In genomic region chr7:515628-516027, GRCh38 we compare ENCODE assay signal across 1 cellular context.
TF ChIP-seq lines count a peak whose summit lies in the region.

No MANE protein-coding gene starts in this region.

TF ChIP-seq in GM23338, 12 proteins besides CTCF, POLR2A, EP300 and RAD21:
- TF ChIP-seq, protein P1, sequence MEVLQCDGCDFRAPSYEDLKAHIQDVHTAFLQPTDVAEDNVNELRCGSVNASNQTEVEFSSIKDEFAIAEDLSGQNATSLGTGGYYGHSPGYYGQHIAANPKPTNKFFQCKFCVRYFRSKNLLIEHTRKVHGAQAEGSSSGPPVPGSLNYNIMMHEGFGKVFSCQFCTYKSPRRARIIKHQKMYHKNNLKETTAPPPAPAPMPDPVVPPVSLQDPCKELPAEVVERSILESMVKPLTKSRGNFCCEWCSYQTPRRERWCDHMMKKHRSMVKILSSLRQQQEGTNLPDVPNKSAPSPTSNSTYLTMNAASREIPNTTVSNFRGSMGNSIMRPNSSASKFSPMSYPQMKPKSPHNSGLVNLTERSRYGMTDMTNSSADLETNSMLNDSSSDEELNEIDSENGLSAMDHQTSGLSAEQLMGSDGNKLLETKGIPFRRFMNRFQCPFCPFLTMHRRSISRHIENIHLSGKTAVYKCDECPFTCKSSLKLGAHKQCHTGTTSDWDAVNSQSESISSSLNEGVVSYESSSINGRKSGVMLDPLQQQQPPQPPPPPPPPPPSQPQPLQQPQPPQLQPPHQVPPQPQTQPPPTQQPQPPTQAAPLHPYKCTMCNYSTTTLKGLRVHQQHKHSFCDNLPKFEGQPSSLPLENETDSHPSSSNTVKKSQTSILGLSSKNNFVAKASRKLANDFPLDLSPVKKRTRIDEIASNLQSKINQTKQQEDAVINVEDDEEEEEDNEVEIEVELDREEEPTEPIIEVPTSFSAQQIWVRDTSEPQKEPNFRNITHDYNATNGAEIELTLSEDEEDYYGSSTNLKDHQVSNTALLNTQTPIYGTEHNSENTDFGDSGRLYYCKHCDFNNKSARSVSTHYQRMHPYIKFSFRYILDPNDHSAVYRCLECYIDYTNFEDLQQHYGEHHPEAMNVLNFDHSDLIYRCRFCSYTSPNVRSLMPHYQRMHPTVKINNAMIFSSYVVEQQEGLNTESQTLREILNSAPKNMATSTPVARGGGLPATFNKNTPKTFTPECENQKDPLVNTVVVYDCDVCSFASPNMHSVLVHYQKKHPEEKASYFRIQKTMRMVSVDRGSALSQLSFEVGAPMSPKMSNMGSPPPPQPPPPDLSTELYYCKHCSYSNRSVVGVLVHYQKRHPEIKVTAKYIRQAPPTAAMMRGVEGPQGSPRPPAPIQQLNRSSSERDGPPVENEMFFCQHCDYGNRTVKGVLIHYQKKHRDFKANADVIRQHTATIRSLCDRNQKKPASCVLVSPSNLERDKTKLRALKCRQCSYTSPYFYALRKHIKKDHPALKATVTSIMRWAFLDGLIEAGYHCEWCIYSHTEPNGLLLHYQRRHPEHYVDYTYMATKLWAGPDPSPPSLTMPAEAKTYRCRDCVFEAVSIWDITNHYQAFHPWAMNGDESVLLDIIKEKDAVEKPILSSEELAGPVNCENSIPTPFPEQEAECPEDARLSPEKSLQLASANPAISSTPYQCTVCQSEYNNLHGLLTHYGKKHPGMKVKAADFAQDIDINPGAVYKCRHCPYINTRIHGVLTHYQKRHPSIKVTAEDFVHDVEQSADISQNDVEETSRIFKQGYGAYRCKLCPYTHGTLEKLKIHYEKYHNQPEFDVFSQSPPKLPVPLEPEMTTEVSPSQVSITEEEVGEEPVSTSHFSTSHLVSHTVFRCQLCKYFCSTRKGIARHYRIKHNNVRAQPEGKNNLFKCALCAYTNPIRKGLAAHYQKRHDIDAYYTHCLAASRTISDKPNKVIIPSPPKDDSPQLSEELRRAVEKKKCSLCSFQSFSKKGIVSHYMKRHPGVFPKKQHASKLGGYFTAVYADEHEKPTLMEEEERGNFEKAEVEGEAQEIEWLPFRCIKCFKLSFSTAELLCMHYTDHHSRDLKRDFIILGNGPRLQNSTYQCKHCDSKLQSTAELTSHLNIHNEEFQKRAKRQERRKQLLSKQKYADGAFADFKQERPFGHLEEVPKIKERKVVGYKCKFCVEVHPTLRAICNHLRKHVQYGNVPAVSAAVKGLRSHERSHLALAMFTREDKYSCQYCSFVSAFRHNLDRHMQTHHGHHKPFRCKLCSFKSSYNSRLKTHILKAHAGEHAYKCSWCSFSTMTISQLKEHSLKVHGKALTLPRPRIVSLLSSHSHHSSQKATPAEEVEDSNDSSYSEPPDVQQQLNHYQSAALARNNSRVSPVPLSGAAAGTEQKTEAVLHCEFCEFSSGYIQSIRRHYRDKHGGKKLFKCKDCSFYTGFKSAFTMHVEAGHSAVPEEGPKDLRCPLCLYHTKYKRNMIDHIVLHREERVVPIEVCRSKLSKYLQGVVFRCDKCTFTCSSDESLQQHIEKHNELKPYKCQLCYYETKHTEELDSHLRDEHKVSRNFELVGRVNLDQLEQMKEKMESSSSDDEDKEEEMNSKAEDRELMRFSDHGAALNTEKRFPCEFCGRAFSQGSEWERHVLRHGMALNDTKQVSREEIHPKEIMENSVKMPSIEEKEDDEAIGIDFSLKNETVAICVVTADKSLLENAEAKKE (CRISPR knock-in tag; IDR thresholded peaks at IDR 0.05), result no peak
- TF ChIP-seq ZNF331 (CRISPR knock-in tag; IDR thresholded peaks at IDR 0.05; ENCODE audit: low read depth) (no peak), EZH2phosphoT487 (IDR thresholded peaks at IDR 0.05; ENCODE audit: unreplicated experiment) (no peak), EZH2 (IDR thresholded peaks at IDR 0.05; ENCODE audit: low read depth, unreplicated experiment) (no peak), ZNF114 (CRISPR knock-in tag; IDR thresholded peaks at IDR 0.05) (no peak), JUNB (IDR thresholded peaks at IDR 0.05; ENCODE audit: unreplicated experiment) (no peak), POLR2AphosphoS5 (IDR thresholded peaks at IDR 0.05; ENCODE audit: low read depth) (peak; percentile 26; the same call in 1 of the 2 replicates), NANOG (IDR thresholded peaks at IDR 0.05; ENCODE audit: borderline replicate concordance) (peak; percentile 84), CREB1 (CRISPR knock-in tag; IDR thresholded peaks at IDR 0.05; ENCODE audit: low read depth) (no peak)
- TF ChIP-seq, protein P2, sequence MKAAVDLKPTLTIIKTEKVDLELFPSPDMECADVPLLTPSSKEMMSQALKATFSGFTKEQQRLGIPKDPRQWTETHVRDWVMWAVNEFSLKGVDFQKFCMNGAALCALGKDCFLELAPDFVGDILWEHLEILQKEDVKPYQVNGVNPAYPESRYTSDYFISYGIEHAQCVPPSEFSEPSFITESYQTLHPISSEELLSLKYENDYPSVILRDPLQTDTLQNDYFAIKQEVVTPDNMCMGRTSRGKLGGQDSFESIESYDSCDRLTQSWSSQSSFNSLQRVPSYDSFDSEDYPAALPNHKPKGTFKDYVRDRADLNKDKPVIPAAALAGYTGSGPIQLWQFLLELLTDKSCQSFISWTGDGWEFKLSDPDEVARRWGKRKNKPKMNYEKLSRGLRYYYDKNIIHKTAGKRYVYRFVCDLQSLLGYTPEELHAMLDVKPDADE (IDR thresholded peaks at IDR 0.05), result no peak
- TF ChIP-seq, protein P3, sequence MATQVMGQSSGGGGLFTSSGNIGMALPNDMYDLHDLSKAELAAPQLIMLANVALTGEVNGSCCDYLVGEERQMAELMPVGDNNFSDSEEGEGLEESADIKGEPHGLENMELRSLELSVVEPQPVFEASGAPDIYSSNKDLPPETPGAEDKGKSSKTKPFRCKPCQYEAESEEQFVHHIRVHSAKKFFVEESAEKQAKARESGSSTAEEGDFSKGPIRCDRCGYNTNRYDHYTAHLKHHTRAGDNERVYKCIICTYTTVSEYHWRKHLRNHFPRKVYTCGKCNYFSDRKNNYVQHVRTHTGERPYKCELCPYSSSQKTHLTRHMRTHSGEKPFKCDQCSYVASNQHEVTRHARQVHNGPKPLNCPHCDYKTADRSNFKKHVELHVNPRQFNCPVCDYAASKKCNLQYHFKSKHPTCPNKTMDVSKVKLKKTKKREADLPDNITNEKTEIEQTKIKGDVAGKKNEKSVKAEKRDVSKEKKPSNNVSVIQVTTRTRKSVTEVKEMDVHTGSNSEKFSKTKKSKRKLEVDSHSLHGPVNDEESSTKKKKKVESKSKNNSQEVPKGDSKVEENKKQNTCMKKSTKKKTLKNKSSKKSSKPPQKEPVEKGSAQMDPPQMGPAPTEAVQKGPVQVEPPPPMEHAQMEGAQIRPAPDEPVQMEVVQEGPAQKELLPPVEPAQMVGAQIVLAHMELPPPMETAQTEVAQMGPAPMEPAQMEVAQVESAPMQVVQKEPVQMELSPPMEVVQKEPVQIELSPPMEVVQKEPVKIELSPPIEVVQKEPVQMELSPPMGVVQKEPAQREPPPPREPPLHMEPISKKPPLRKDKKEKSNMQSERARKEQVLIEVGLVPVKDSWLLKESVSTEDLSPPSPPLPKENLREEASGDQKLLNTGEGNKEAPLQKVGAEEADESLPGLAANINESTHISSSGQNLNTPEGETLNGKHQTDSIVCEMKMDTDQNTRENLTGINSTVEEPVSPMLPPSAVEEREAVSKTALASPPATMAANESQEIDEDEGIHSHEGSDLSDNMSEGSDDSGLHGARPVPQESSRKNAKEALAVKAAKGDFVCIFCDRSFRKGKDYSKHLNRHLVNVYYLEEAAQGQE (IDR thresholded peaks at IDR 0.05; ENCODE audit: unreplicated experiment), result no peak
